In genomic region chr3:155135003-155135402, GRCh38 we compare ENCODE assay signal across 39 cellular contexts. TPM values are rescaled to one million over a fixed set of nuclear protein-coding genes. Genes with fewer than 3 reads are reported as not detected.
"Had no signal": no experiment of that assay in that cellular context is flagged by ENCODE, and none has a peak within 500 bp of the region (broad histone marks: within the 10 kb centered on the region; RNA-seq: fewer than 3 reads in every experiment).

No MANE protein-coding gene starts in this region.

- H3K4me1 Mint-ChIP-seq: activated CD4-positive, alpha-beta T cell treated with anti-CD3 and anti-CD28 coated beads, Interleukin-2, amount 10 ng/mL, durations not matched to agents 24 days and 14 days; activated CD8-positive, alpha-beta memory T cell treated with anti-CD3 and anti-CD28 coated beads, Interleukin-2, amount 10 ng/mL, durations not matched to agents 7 days and 5 days; activated naive CD4-positive, alpha-beta T cell treated with anti-CD3 and anti-CD28 coated beads, Interleukin-2, amount 10 ng/mL, durations not matched to agents 7 days and 5 days; activated naive CD4-positive, alpha-beta T cell treated with anti-CD3 and anti-CD28 coated beads, Interleukin-2, amount 50 U/mL, for 24 hours; activated naive CD8-positive, alpha-beta T cell treated with anti-CD3 and anti-CD28 coated beads, Interleukin-2, amount 10 ng/mL, durations not matched to agents 7 days and 5 days; activated naive CD8-positive, alpha-beta T cell treated with anti-CD3 and anti-CD28 coated beads, Interleukin-2, amount 50 U/mL, for 24 hours; brain; central memory CD8-positive, alpha-beta T cell had no signal

- H3K4me3 ChIP-seq: ascending aorta, cardiac muscle cell had no signal

- H3K9me3 Mint-ChIP-seq: activated CD4-positive, alpha-beta T cell treated with anti-CD3 and anti-CD28 coated beads, Interleukin-2, amount 10 ng/mL, durations not matched to agents 24 days and 14 days; activated naive CD4-positive, alpha-beta T cell treated with anti-CD3 and anti-CD28 coated beads, Interleukin-2, amount 50 U/mL, for 24 hours; activated naive CD8-positive, alpha-beta T cell treated with anti-CD3 and anti-CD28 coated beads, Interleukin-2, amount 50 U/mL, for 24 hours; activated T-helper 2 cell treated with anti-CD3 and anti-CD28 coated beads, Interferon-gamma antibody, Interleukin-2, Interleukin-4, amounts not matched to agents 10 μg/mL and 5 μg/mL and 100 μg/mL, durations not matched to agents 14 hours and 24 hours and 36 hours; brain; T-helper 1 cell treated with Interleukin-12 subunit alpha and Interleukin-12 subunit beta and Interleukin-4 antibody, amounts not matched to agents 30 μg/mL and 1 μg/mL, for 36 hours; T-helper 2 cell treated with Interferon-gamma antibody and Interleukin-4, amounts not matched to agents 5 μg/mL and 100 μg/mL, for 36 hours had no signal

- FAIRE-seq: bronchial epithelial cell, TTC549 had no signal

- H3K36me3 ChIP-seq: ascending aorta, cardiac muscle cell had no signal

- ATAC-seq: activated CD8-positive, alpha-beta memory T cell treated with anti-CD3 and anti-CD28 coated beads, Interleukin-2, amount 10 ng/mL, durations not matched to agents 7 days and 5 days; activated CD8-positive, alpha-beta T cell treated with anti-CD3 and anti-CD28 coated beads, Interleukin-2, amount 10 ng/mL, durations not matched to agents 7 days and 5 days; activated naive CD8-positive, alpha-beta T cell treated with anti-CD3 and anti-CD28 coated beads, Interleukin-2, amount 50 U/mL, for 24 hours had no signal

- H3K4me3 Mint-ChIP-seq: activated B cell treated with CpG ODN at 0.5 μM for 24 hours; activated CD4-positive, alpha-beta memory T cell treated with anti-CD3 and anti-CD28 coated beads for 36 hours; activated CD4-positive, alpha-beta T cell treated with anti-CD3 and anti-CD28 coated beads, Interleukin-2, amount 10 ng/mL, durations not matched to agents 24 days and 14 days; activated CD8-positive, alpha-beta memory T cell treated with anti-CD3 and anti-CD28 coated beads, Interleukin-2, amount 10 ng/mL, durations not matched to agents 7 days and 5 days; activated CD8-positive, alpha-beta T cell treated with anti-CD3 and anti-CD28 coated beads, Interleukin-2, amount 10 ng/mL, durations not matched to agents 7 days and 5 days; activated naive CD4-positive, alpha-beta T cell treated with anti-CD3 and anti-CD28 coated beads, Interleukin-2, amount 10 ng/mL, durations not matched to agents 7 days and 5 days; activated naive CD4-positive, alpha-beta T cell treated with anti-CD3 and anti-CD28 coated beads, Interleukin-2, amount 50 U/mL, for 24 hours; activated naive CD8-positive, alpha-beta T cell; activated naive CD8-positive, alpha-beta T cell treated with anti-CD3 and anti-CD28 coated beads, Interleukin-2, amount 10 ng/mL, durations not matched to agents 7 days and 5 days; activated naive CD8-positive, alpha-beta T cell treated with anti-CD3 and anti-CD28 coated beads, Interleukin-2, amount 50 U/mL, for 24 hours; activated T-cell treated with anti-CD3 and anti-CD28 coated beads, Interleukin-2, amount 50 U/mL, for 24 hours; brain; central memory CD8-positive, alpha-beta T cell; T-helper 1 cell treated with Interleukin-12 subunit alpha and Interleukin-12 subunit beta and Interleukin-4 antibody, amounts not matched to agents 30 μg/mL and 1 μg/mL, for 36 hours; T-helper 2 cell treated with Interferon-gamma antibody and Interleukin-4, amounts not matched to agents 5 μg/mL and 100 μg/mL, for 36 hours had no signal

- H3K27me3 Mint-ChIP-seq: activated B cell treated with CpG ODN at 0.5 μM for 24 hours; activated CD4-positive, alpha-beta memory T cell treated with anti-CD3 and anti-CD28 coated beads for 36 hours; activated CD4-positive, alpha-beta T cell treated with anti-CD3 and anti-CD28 coated beads, Interleukin-2, amount 10 ng/mL, durations not matched to agents 24 days and 14 days; activated CD8-positive, alpha-beta memory T cell treated with anti-CD3 and anti-CD28 coated beads, Interleukin-2, amount 10 ng/mL, durations not matched to agents 7 days and 5 days; activated naive CD4-positive, alpha-beta T cell treated with anti-CD3 and anti-CD28 coated beads, Interleukin-2, amount 10 ng/mL, durations not matched to agents 7 days and 5 days; activated naive CD4-positive, alpha-beta T cell treated with anti-CD3 and anti-CD28 coated beads, Interleukin-2, amount 50 U/mL, for 24 hours; activated naive CD8-positive, alpha-beta T cell; activated naive CD8-positive, alpha-beta T cell treated with anti-CD3 and anti-CD28 coated beads, Interleukin-2, amount 10 ng/mL, durations not matched to agents 7 days and 5 days; activated naive CD8-positive, alpha-beta T cell treated with anti-CD3 and anti-CD28 coated beads, Interleukin-2, amount 50 U/mL, for 24 hours; activated T-cell treated with anti-CD3 and anti-CD28 coated beads, Interleukin-2, amount 50 U/mL, for 24 hours; brain; central memory CD8-positive, alpha-beta T cell had no signal

- H3K27ac Mint-ChIP-seq: activated B cell treated with CpG ODN at 0.5 μM for 24 hours; activated CD4-positive, alpha-beta memory T cell treated with anti-CD3 and anti-CD28 coated beads for 36 hours; activated CD4-positive, alpha-beta T cell treated with anti-CD3 and anti-CD28 coated beads, Interleukin-2, amount 10 ng/mL, durations not matched to agents 24 days and 14 days; activated CD8-positive, alpha-beta memory T cell treated with anti-CD3 and anti-CD28 coated beads, Interleukin-2, amount 10 ng/mL, durations not matched to agents 7 days and 5 days; activated CD8-positive, alpha-beta T cell treated with anti-CD3 and anti-CD28 coated beads, Interleukin-2, amount 10 ng/mL, durations not matched to agents 7 days and 5 days; activated naive CD4-positive, alpha-beta T cell treated with anti-CD3 and anti-CD28 coated beads, Interleukin-2, amount 10 ng/mL, durations not matched to agents 7 days and 5 days; activated naive CD4-positive, alpha-beta T cell treated with anti-CD3 and anti-CD28 coated beads, Interleukin-2, amount 50 U/mL, for 24 hours; activated naive CD8-positive, alpha-beta T cell; activated naive CD8-positive, alpha-beta T cell treated with anti-CD3 and anti-CD28 coated beads, Interleukin-2, amount 10 ng/mL, durations not matched to agents 7 days and 5 days; activated naive CD8-positive, alpha-beta T cell treated with anti-CD3 and anti-CD28 coated beads, Interleukin-2, amount 50 U/mL, for 24 hours; activated T-cell treated with anti-CD3 and anti-CD28 coated beads, Interleukin-2, amount 50 U/mL, for 24 hours; activated T-helper 2 cell treated with anti-CD3 and anti-CD28 coated beads, Interferon-gamma antibody, Interleukin-2, Interleukin-4, amounts not matched to agents 10 μg/mL and 5 μg/mL and 100 μg/mL, durations not matched to agents 14 hours and 24 hours and 36 hours; brain; T-helper 1 cell treated with Interleukin-12 subunit alpha and Interleukin-12 subunit beta and Interleukin-4 antibody, amounts not matched to agents 30 μg/mL and 1 μg/mL, for 36 hours; T-helper 2 cell treated with Interferon-gamma antibody and Interleukin-4, amounts not matched to agents 5 μg/mL and 100 μg/mL, for 36 hours had no signal

- H3K27ac ChIP-seq: ascending aorta, cardiac muscle cell, VCaP had no signal

- H3K27me3 ChIP-seq: ascending aorta, cardiac muscle cell had no signal

- H3K4me1 ChIP-seq: ascending aorta had no signal

- DNase-seq: activated B cell treated with CpG ODN at 0.5 μM for 24 hours; activated CD4-positive, alpha-beta memory T cell treated with anti-CD3 and anti-CD28 coated beads for 36 hours; activated CD4-positive, alpha-beta T cell treated with anti-CD3 and anti-CD28 coated beads for 4 hours; activated CD4-positive, alpha-beta T cell treated with anti-CD3 and anti-CD28 coated beads, Interleukin-2, amount 10 ng/mL, durations not matched to agents 24 days and 14 days; activated CD4-positive, alpha-beta T cell treated with anti-CD3 and anti-CD28 coated beads, Interleukin-2, amount 50 U/mL, for 1 hour; activated CD4-positive, alpha-beta T cell treated with anti-CD3 and anti-CD28 coated beads, Interleukin-2, amount 50 U/mL, for 4 hours; activated CD4-positive, CD25-positive, alpha-beta regulatory T cell treated with anti-CD3 and anti-CD28 coated beads, Interleukin-2, amount 50 U/mL, for 72 hours; activated CD8-positive, alpha-beta memory T cell treated with anti-CD3 and anti-CD28 coated beads for 24 hours; activated CD8-positive, alpha-beta memory T cell treated with anti-CD3 and anti-CD28 coated beads, Interleukin-2, amount 10 ng/mL, durations not matched to agents 7 days and 5 days; activated CD8-positive, alpha-beta memory T cell treated with anti-CD3 and anti-CD28 coated beads, Interleukin-2, amount 50 U/mL, for 48 hours; activated CD8-positive, alpha-beta T cell treated with anti-CD3 and anti-CD28 coated beads, Interleukin-2, amount 10 ng/mL, durations not matched to agents 7 days and 5 days; activated effector memory CD4-positive, alpha-beta T cell treated with Interleukin-2 at 50 U/mL for 16 hours; activated gamma-delta T cell; activated naive CD4-positive, alpha-beta T cell treated with anti-CD3 and anti-CD28 coated beads, Interleukin-2, amount 10 ng/mL, durations not matched to agents 7 days and 5 days; activated naive CD4-positive, alpha-beta T cell treated with Interleukin-2 at 50 U/mL for 16 hours; activated naive CD8-positive, alpha-beta T cell treated with anti-CD3 and anti-CD28 coated beads, Interleukin-2, amount 10 ng/mL, durations not matched to agents 7 days and 5 days; activated naive CD8-positive, alpha-beta T cell treated with anti-CD3 and anti-CD28 coated beads, Interleukin-2, amount 50 U/mL, for 24 hours; activated T-cell treated with anti-CD3 and anti-CD28 coated beads, Interleukin-2, amount 50 U/mL, for 24 hours; activated T-cell treated with anti-CD3 and anti-CD28 coated beads, Interleukin-2, amount 50 U/mL, for 48 hours; amygdala; anterior cingulate cortex; caudate nucleus; cerebellar nuclear complex; SW 1271; T-helper 1 cell; T-helper 2 cell; T1000 had no signal

- H3K36me3 Mint-ChIP-seq: activated CD4-positive, alpha-beta memory T cell treated with anti-CD3 and anti-CD28 coated beads for 36 hours; activated CD8-positive, alpha-beta memory T cell treated with anti-CD3 and anti-CD28 coated beads, Interleukin-2, amount 10 ng/mL, durations not matched to agents 7 days and 5 days; activated naive CD4-positive, alpha-beta T cell treated with anti-CD3 and anti-CD28 coated beads, Interleukin-2, amount 10 ng/mL, durations not matched to agents 7 days and 5 days; activated naive CD4-positive, alpha-beta T cell treated with anti-CD3 and anti-CD28 coated beads, Interleukin-2, amount 50 U/mL, for 24 hours; activated naive CD8-positive, alpha-beta T cell; activated naive CD8-positive, alpha-beta T cell treated with anti-CD3 and anti-CD28 coated beads, Interleukin-2, amount 10 ng/mL, durations not matched to agents 7 days and 5 days; brain had no signal

RNA-seq across cellular contexts. Expression of gene MME, which starts 54.9 kb away (rescaled TPM):
- total RNA-seq: activated CD4-positive, alpha-beta memory T cell treated with anti-CD3 and anti-CD28 coated beads for 36 hours; activated CD4-positive, alpha-beta T cell treated with anti-CD3 and anti-CD28 coated beads, Interleukin-2, amount 10 ng/mL, durations not matched to agents 24 days and 14 days; activated CD8-positive, alpha-beta memory T cell treated with anti-CD3 and anti-CD28 coated beads, Interleukin-2, amount 10 ng/mL, durations not matched to agents 7 days and 5 days; activated CD8-positive, alpha-beta T cell treated with anti-CD3 and anti-CD28 coated beads, Interleukin-2, amount 10 ng/mL, durations not matched to agents 7 days and 5 days; activated T-helper 2 cell treated with anti-CD3 and anti-CD28 coated beads, Interferon-gamma antibody, Interleukin-2, Interleukin-4, amounts not matched to agents 10 μg/mL and 5 μg/mL and 100 μg/mL, durations not matched to agents 14 hours and 24 hours and 36 hours had no signal
